28 cellular contexts compared by ENCODE assay signal in genomic region chr17:17426184-17426583, GRCh38.
"Had no signal": no experiment of that assay in that cellular context is flagged by ENCODE, and none has a peak within 500 bp of the region (broad histone marks: within the 10 kb centered on the region; RNA-seq: fewer than 3 reads in every experiment).

No MANE protein-coding gene starts in this region.

- DNase-seq: activated B cell treated with CpG ODN at 0.5 μM for 24 hours; activated CD4-positive, alpha-beta memory T cell treated with anti-CD3 and anti-CD28 coated beads, Interleukin-2, amount 10 ng/mL, durations not matched to agents 7 days and 5 days; activated CD4-positive, alpha-beta T cell treated with anti-CD3 and anti-CD28 coated beads, Interleukin-2, amount 10 ng/mL, durations not matched to agents 24 days and 14 days; activated effector memory CD4-positive, alpha-beta T cell treated with Interleukin-2 at 50 U/mL for 16 hours; activated gamma-delta T cell treated with Interleukin-2 at 50 U/mL for 16 hours; activated naive CD4-positive, alpha-beta T cell treated with anti-CD3 and anti-CD28 coated beads for 36 hours; activated naive CD8-positive, alpha-beta T cell treated with anti-CD3 and anti-CD28 coated beads, Interleukin-2, amount 10 ng/mL, durations not matched to agents 7 days and 5 days; activated T-cell treated with anti-CD3 and anti-CD28 coated beads, Interleukin-2, amount 50 U/mL, for 4 hours; central memory CD4-positive, alpha-beta T cell; cerebellar nuclear complex; colonic mucosa; effector CD8-positive, alpha-beta T cell; esophagus squamous epithelium; foreskin melanocyte; heart right ventricle; T-helper 17 cell; T1000; WERI-Rb-1 had no signal

- H3K4me1 Mint-ChIP-seq: activated B cell treated with CpG ODN at 0.5 μM for 24 hours; activated CD4-positive, alpha-beta memory T cell treated with anti-CD3 and anti-CD28 coated beads, Interleukin-2, amount 10 ng/mL, durations not matched to agents 7 days and 5 days; activated CD4-positive, alpha-beta T cell treated with anti-CD3 and anti-CD28 coated beads, Interleukin-2, amount 10 ng/mL, durations not matched to agents 24 days and 14 days; activated naive CD4-positive, alpha-beta T cell treated with anti-CD3 and anti-CD28 coated beads, Interleukin-2, amount 50 U/mL, for 24 hours; activated naive CD8-positive, alpha-beta T cell treated with anti-CD3 and anti-CD28 coated beads, Interleukin-2, amount 10 ng/mL, durations not matched to agents 7 days and 5 days; brain; T-helper 17 cell had no signal

- H3K9me3 ChIP-seq: ascending aorta, colonic mucosa, gastroesophageal sphincter had no signal

- ATAC-seq: activated T-cell treated with anti-CD3 and anti-CD28 coated beads, Interleukin-2, amount 50 U/mL, for 4 hours; gastroesophageal sphincter; T-helper 17 cell had no signal

- H3K36me3 ChIP-seq: ascending aorta, breast epithelium, cardiac muscle cell, colonic mucosa, esophagus squamous epithelium, gastroesophageal sphincter, heart right ventricle, WERI-Rb-1 had no signal

- H3K27me3 Mint-ChIP-seq: activated B cell treated with CpG ODN at 0.5 μM for 24 hours; activated naive CD4-positive, alpha-beta T cell treated with anti-CD3 and anti-CD28 coated beads, Interleukin-2, amount 50 U/mL, for 24 hours; T-helper 17 cell had no signal

- H3K9me3 Mint-ChIP-seq: activated naive CD4-positive, alpha-beta T cell treated with anti-CD3 and anti-CD28 coated beads for 36 hours; activated naive CD4-positive, alpha-beta T cell treated with anti-CD3 and anti-CD28 coated beads, Interleukin-2, amount 50 U/mL, for 24 hours; activated T-cell treated with anti-CD3 and anti-CD28 coated beads, Interleukin-2, amount 50 U/mL, for 4 hours had no signal

- H3K27ac ChIP-seq: ascending aorta, cardiac muscle cell, colonic mucosa, epithelial cell of prostate, esophagus squamous epithelium, gastroesophageal sphincter, WERI-Rb-1 had no signal

- H3K36me3 Mint-ChIP-seq: activated naive CD8-positive, alpha-beta T cell treated with anti-CD3 and anti-CD28 coated beads, Interleukin-2, amount 10 ng/mL, durations not matched to agents 7 days and 5 days; brain had no signal

- H3K27ac Mint-ChIP-seq: activated B cell treated with CpG ODN at 0.5 μM for 24 hours; activated CD4-positive, alpha-beta memory T cell treated with anti-CD3 and anti-CD28 coated beads, Interleukin-2, amount 10 ng/mL, durations not matched to agents 7 days and 5 days; activated CD4-positive, alpha-beta T cell treated with anti-CD3 and anti-CD28 coated beads, Interleukin-2, amount 10 ng/mL, durations not matched to agents 24 days and 14 days; activated naive CD4-positive, alpha-beta T cell treated with anti-CD3 and anti-CD28 coated beads for 36 hours; activated naive CD4-positive, alpha-beta T cell treated with anti-CD3 and anti-CD28 coated beads, Interleukin-2, amount 50 U/mL, for 24 hours; brain; T-helper 17 cell; T-helper 2 cell treated with Interferon-gamma antibody and Interleukin-4, amounts not matched to agents 5 μg/mL and 100 μg/mL, for 36 hours had no signal

- H3K4me3 Mint-ChIP-seq: activated B cell treated with CpG ODN at 0.5 μM for 24 hours; activated CD4-positive, alpha-beta memory T cell treated with anti-CD3 and anti-CD28 coated beads, Interleukin-2, amount 10 ng/mL, durations not matched to agents 7 days and 5 days; activated CD4-positive, alpha-beta T cell treated with anti-CD3 and anti-CD28 coated beads, Interleukin-2, amount 10 ng/mL, durations not matched to agents 24 days and 14 days; activated naive CD4-positive, alpha-beta T cell treated with anti-CD3 and anti-CD28 coated beads for 36 hours; activated naive CD4-positive, alpha-beta T cell treated with anti-CD3 and anti-CD28 coated beads, Interleukin-2, amount 50 U/mL, for 24 hours; activated naive CD8-positive, alpha-beta T cell treated with anti-CD3 and anti-CD28 coated beads, Interleukin-2, amount 10 ng/mL, durations not matched to agents 7 days and 5 days; activated T-cell treated with anti-CD3 and anti-CD28 coated beads, Interleukin-2, amount 50 U/mL, for 4 hours; brain; T-helper 17 cell; T-helper 2 cell treated with Interferon-gamma antibody and Interleukin-4, amounts not matched to agents 5 μg/mL and 100 μg/mL, for 36 hours had no signal

- H3K4me3 ChIP-seq: ascending aorta, breast epithelium, cardiac muscle cell, colonic mucosa, esophagus squamous epithelium, gastroesophageal sphincter, heart right ventricle had no signal

- H3K4me1 ChIP-seq: ascending aorta, breast epithelium, colonic mucosa, esophagus squamous epithelium, gastroesophageal sphincter had no signal

- FAIRE-seq: endometrium, endothelial cell of umbilical vein had no signal

- H3K27me3 ChIP-seq: ascending aorta, breast epithelium, cardiac muscle cell, colonic mucosa, heart right ventricle had no signal
